32 cellular contexts compared by ENCODE assay signal in genomic region chr18:5369513-5369912, GRCh38.
"Had no signal": no experiment of that assay in that cellular context is flagged by ENCODE, and none has a peak within 500 bp of the region (broad histone marks: within the 10 kb centered on the region; RNA-seq: fewer than 3 reads in every experiment).

No MANE protein-coding gene starts in this region.

- ATAC-seq: activated CD8-positive, alpha-beta T cell treated with anti-CD3 and anti-CD28 coated beads for 36 hours; activated T-cell treated with anti-CD3 and anti-CD28 coated beads, Interleukin-2, amount 50 U/mL, for 72 hours; activated T-helper 17 cell treated with anti-CD3 and anti-CD28 coated beads, Interleukin-2, amount 50 U/mL, for 72 hours; Right ventricle myocardium inferior had no signal

- H3K27me3 Mint-ChIP-seq: activated CD4-positive, alpha-beta T cell treated with anti-CD3 and anti-CD28 coated beads, Interleukin-2, amount 10 ng/mL, durations not matched to agents 24 days and 14 days had no signal

- H3K9me3 Mint-ChIP-seq: activated CD4-positive, alpha-beta T cell treated with anti-CD3 and anti-CD28 coated beads, Interleukin-2, amount 10 ng/mL, durations not matched to agents 24 days and 14 days; activated naive CD8-positive, alpha-beta T cell treated with anti-CD3 and anti-CD28 coated beads for 36 hours; activated T-cell treated with anti-CD3 and anti-CD28 coated beads, Interleukin-2, amount 50 U/mL, for 72 hours; activated T-helper 17 cell treated with anti-CD3 and anti-CD28 coated beads, Interleukin-2, amount 50 U/mL, for 72 hours had no signal

- H3K4me3 Mint-ChIP-seq: activated CD4-positive, alpha-beta T cell treated with anti-CD3 and anti-CD28 coated beads, Interleukin-2, amount 10 ng/mL, durations not matched to agents 24 days and 14 days; activated CD8-positive, alpha-beta T cell treated with anti-CD3 and anti-CD28 coated beads for 36 hours; activated naive CD8-positive, alpha-beta T cell treated with anti-CD3 and anti-CD28 coated beads for 36 hours; activated T-cell treated with anti-CD3 and anti-CD28 coated beads, Interleukin-2, amount 50 U/mL, for 72 hours; activated T-helper 17 cell treated with anti-CD3 and anti-CD28 coated beads, Interleukin-2, amount 50 U/mL, for 72 hours had no signal

- H3K4me2 ChIP-seq: PC-9 had no signal

- DNase-seq: activated CD4-positive, alpha-beta T cell treated with anti-CD3 and anti-CD28 coated beads, Interleukin-2, amount 10 ng/mL, durations not matched to agents 24 days and 14 days; activated CD4-positive, alpha-beta T cell treated with anti-CD3 and anti-CD28 coated beads, Interleukin-2, amount 50 U/mL, for 4 hours; activated CD8-positive, alpha-beta T cell treated with anti-CD3 and anti-CD28 coated beads for 36 hours; activated effector memory CD4-positive, alpha-beta T cell treated with anti-CD3 and anti-CD28 coated beads, Interleukin-2, amount 50 U/mL, for 16 hours; activated naive CD4-positive, alpha-beta T cell; activated naive CD4-positive, alpha-beta T cell treated with anti-CD3 and anti-CD28 coated beads, Interleukin-2, amount 50 U/mL, for 16 hours; activated naive CD8-positive, alpha-beta T cell treated with anti-CD3 and anti-CD28 coated beads for 36 hours; activated T-cell treated with anti-CD3 and anti-CD28 coated beads, Interleukin-2, amount 50 U/mL, for 1 hour; activated T-cell treated with anti-CD3 and anti-CD28 coated beads, Interleukin-2, amount 50 U/mL, for 72 hours; amniotic stem cell; aorta; brain microvascular endothelial cell; central memory CD4-positive, alpha-beta T cell; Karpas-422; NCI-H1048; NCI-H1105 treated with DMSO at 0.1 percent for 48 hours; NCI-H1436; NCI-H1694 treated with DMSO at 0.1 percent for 48 hours; NCI-H2029; NCI-H2227 treated with DMSO at 0.1 percent for 48 hours; NCI-H446; NCI-H510A treated with DMSO at 0.1 percent for 48 hours; NCI-H526 treated with DMSO at 0.1 percent for 48 hours; PC-9; SIG-M5; T1000; WERI-Rb-1 had no signal

- H3K36me3 ChIP-seq: brain microvascular endothelial cell, WERI-Rb-1 had no signal

- H3K27me3 ChIP-seq: brain microvascular endothelial cell had no signal

- H3K27ac ChIP-seq: brain microvascular endothelial cell, PC-9, RWPE1, WERI-Rb-1 had no signal

- H3K36me3 Mint-ChIP-seq: activated naive CD8-positive, alpha-beta T cell treated with anti-CD3 and anti-CD28 coated beads for 36 hours had no signal

- H3K27ac Mint-ChIP-seq: activated CD4-positive, alpha-beta T cell treated with anti-CD3 and anti-CD28 coated beads, Interleukin-2, amount 10 ng/mL, durations not matched to agents 24 days and 14 days; activated CD8-positive, alpha-beta T cell treated with anti-CD3 and anti-CD28 coated beads for 36 hours; activated naive CD8-positive, alpha-beta T cell treated with anti-CD3 and anti-CD28 coated beads for 36 hours; activated T-cell treated with anti-CD3 and anti-CD28 coated beads, Interleukin-2, amount 50 U/mL, for 72 hours; activated T-helper 17 cell treated with anti-CD3 and anti-CD28 coated beads, Interleukin-2, amount 50 U/mL, for 72 hours had no signal

- H3K4me1 Mint-ChIP-seq: activated CD4-positive, alpha-beta T cell treated with anti-CD3 and anti-CD28 coated beads, Interleukin-2, amount 10 ng/mL, durations not matched to agents 24 days and 14 days; activated naive CD8-positive, alpha-beta T cell treated with anti-CD3 and anti-CD28 coated beads for 36 hours; activated T-helper 17 cell treated with anti-CD3 and anti-CD28 coated beads, Interleukin-2, amount 50 U/mL, for 72 hours had no signal

- FAIRE-seq: colon, RCC 7860 had no signal

- H2AFZ ChIP-seq: PC-9 had no signal

- H3K4me3 ChIP-seq: PC-9 had no signal
